1 cellular context compared by ENCODE assay signal in the genomic region with DNA sequence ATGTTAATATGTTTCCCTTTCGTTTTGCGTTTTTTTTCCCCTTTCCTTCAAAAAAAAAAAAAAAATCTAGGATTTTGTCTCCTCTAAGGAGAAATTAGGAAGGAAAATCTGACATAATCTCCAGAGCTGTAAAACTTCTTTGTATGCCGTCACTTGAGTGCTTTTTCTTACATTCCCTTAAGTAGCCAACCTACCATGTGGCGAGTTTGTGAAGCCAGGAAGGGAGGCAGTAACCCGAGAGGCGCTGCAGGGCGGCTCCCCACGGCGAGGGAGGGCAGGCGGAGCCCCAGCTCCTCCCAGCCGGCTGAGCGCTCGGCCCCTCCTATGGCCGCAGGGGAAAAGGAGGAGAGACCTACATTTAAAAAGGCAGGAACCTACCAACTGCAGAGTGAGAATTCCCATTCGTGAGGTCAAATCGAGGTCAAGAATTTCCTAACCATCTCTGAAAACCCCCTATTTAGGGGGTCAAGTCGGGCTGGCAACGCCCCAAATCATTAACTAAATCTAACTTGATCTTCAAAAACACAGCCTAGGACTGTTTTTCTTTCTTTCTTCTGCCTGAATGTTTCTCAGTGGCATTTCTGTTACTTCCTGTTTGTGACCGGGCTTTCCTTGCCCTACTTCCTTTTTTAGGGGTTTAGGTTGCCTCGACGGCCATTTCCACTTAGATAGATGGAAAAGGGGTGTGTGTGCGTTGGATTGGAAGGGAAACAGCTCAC.
TF ChIP-seq lines count a peak whose summit lies in the region.

No MANE protein-coding gene starts in this region.

TF ChIP-seq in SK-N-SH treated with all-trans-retinoic acid at 6 μM for 48 hours, 23 proteins besides CTCF, POLR2A, EP300 and RAD21 (continued from another document):
- no peak for TF ChIP-seq POU6F1 (CRISPR knock-in tag; IDR thresholded peaks at IDR 0.05; ENCODE audit: borderline replicate concordance, low read depth)
- TF ChIP-seq ZNF70 (CRISPR knock-in tag; IDR thresholded peaks at IDR 0.05): no peak
- no peak for TF ChIP-seq PPARA (CRISPR knock-in tag; IDR thresholded peaks at IDR 0.05; ENCODE audit: borderline replicate concordance)
- no peak for TF ChIP-seq CSDC2 (CRISPR knock-in tag; IDR thresholded peaks at IDR 0.05)
- no peak for TF ChIP-seq ZNF565 (CRISPR knock-in tag; conservative IDR thresholded peaks at IDR 0.05; ENCODE audit: low read depth)
- no peak for TF ChIP-seq ZFP3 (CRISPR knock-in tag; IDR thresholded peaks at IDR 0.05)
- TF ChIP-seq ISL1 (CRISPR knock-in tag; IDR thresholded peaks at IDR 0.05): no peak
